ENCODE assay signal across 26 cellular contexts in genomic region chr7:103832438-103832837, GRCh38.
"Had no signal": no experiment of that assay in that cellular context is flagged by ENCODE, and none has a peak within 500 bp of the region (broad histone marks: within the 10 kb centered on the region; RNA-seq: fewer than 3 reads in every experiment).

No MANE protein-coding gene starts in this region.

- FAIRE-seq: endometrium, islet of Langerhans, keratinocyte had no signal

- H3K9me3 ChIP-seq: colonic mucosa, esophagus squamous epithelium, gastrocnemius medialis, heart right ventricle, left lung, lower lobe of right lung, mucosa of descending colon had no signal

- ATAC-seq: effector memory CD8-positive, alpha-beta T cell; esophagus mucosa; gastrocnemius medialis; heart right ventricle; left cardiac atrium; left lung; left ventricle myocardium superior; lower lobe of right lung; mucosa of descending colon had no signal

- H3K4me3 ChIP-seq: colonic mucosa, esophagus squamous epithelium, gastrocnemius medialis, heart right ventricle, left lung, lower lobe of right lung, mucosa of descending colon had no signal

- H3K4me1 ChIP-seq: colonic mucosa, esophagus squamous epithelium, gastrocnemius medialis, heart right ventricle, left lung, lower lobe of right lung had no signal

- H3K36me3 ChIP-seq: colonic mucosa, esophagus squamous epithelium, gastrocnemius medialis, heart right ventricle, left lung, lower lobe of right lung had no signal

- H3K27me3 ChIP-seq: colonic mucosa, esophagus squamous epithelium, gastrocnemius medialis, heart right ventricle, left lung had no signal

- DNase-seq: colonic mucosa; cortex of kidney; effector CD8-positive, alpha-beta T cell; effector memory CD8-positive, alpha-beta T cell; endodermal cell; erythroblast; esophagus squamous epithelium; foreskin fibroblast; foreskin melanocyte; gastrocnemius medialis; glutamatergic neuron; head of caudate nucleus; heart right ventricle; hippocampal formation; left cardiac atrium; left lung; left ventricle myocardium superior; lower lobe of right lung; mesenchymal stem cell; mucosa of descending colon; naive B cell had no signal

- H3K27ac ChIP-seq: colonic mucosa, epithelial cell of prostate, esophagus squamous epithelium, gastrocnemius medialis, heart right ventricle, left lung, lower lobe of right lung had no signal
